Comparison of ENCODE assay signal across 1 cellular context in the genomic region with DNA sequence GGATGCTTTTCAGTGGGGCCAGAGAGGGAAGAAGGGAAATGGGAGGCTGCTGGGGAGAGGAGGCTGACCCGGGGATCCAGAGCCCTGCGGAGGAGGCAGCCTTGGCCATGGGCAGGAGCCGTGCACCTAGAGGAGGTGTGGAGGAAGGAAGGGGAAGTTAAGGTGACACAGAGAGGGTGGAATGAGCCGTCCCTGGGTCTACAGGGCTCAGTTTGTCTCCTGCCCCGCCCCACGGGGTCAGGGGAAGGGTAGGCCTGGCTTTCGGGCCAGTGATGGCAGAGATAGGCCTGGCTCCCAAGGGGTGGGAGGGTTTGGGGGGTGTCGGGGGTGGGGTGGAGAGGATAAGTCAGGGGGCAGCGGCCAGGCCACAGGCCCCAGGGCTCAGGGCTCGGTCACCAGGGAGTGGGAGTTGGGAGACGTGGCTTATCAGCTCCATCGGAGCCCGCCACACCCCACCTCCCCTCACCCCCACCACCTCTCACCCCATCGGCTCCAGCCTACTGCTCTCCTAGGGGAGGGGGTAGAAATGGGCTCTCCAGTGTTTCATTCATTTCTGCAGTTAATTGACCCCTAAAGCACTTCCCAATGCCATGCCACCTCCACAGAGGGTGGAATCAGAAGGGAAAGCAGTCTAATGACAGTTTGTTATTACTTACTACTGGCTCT.
TF ChIP-seq lines count a peak whose summit lies in the region.

No MANE protein-coding gene starts in this region.

TF ChIP-seq in HCT116, 20 proteins besides CTCF, POLR2A, EP300 and RAD21 (continued from another document):
- TF ChIP-seq, protein P1, sequence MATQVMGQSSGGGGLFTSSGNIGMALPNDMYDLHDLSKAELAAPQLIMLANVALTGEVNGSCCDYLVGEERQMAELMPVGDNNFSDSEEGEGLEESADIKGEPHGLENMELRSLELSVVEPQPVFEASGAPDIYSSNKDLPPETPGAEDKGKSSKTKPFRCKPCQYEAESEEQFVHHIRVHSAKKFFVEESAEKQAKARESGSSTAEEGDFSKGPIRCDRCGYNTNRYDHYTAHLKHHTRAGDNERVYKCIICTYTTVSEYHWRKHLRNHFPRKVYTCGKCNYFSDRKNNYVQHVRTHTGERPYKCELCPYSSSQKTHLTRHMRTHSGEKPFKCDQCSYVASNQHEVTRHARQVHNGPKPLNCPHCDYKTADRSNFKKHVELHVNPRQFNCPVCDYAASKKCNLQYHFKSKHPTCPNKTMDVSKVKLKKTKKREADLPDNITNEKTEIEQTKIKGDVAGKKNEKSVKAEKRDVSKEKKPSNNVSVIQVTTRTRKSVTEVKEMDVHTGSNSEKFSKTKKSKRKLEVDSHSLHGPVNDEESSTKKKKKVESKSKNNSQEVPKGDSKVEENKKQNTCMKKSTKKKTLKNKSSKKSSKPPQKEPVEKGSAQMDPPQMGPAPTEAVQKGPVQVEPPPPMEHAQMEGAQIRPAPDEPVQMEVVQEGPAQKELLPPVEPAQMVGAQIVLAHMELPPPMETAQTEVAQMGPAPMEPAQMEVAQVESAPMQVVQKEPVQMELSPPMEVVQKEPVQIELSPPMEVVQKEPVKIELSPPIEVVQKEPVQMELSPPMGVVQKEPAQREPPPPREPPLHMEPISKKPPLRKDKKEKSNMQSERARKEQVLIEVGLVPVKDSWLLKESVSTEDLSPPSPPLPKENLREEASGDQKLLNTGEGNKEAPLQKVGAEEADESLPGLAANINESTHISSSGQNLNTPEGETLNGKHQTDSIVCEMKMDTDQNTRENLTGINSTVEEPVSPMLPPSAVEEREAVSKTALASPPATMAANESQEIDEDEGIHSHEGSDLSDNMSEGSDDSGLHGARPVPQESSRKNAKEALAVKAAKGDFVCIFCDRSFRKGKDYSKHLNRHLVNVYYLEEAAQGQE (IDR thresholded peaks at IDR 0.05; ENCODE audit: low read depth): no peak
- TF ChIP-seq SRF (IDR thresholded peaks at IDR 0.05; ENCODE audit: low read depth) (no peak), FOSL1 (IDR thresholded peaks at IDR 0.05; ENCODE audit: low read depth) (no peak), YY1 (IDR thresholded peaks at IDR 0.05; ENCODE audit: extremely low read depth, insufficient replicate concordance, low read depth, low read length) (no peak)
TF ChIP-seq in HCT116: peak in this region for 0.
